In the genomic region with DNA sequence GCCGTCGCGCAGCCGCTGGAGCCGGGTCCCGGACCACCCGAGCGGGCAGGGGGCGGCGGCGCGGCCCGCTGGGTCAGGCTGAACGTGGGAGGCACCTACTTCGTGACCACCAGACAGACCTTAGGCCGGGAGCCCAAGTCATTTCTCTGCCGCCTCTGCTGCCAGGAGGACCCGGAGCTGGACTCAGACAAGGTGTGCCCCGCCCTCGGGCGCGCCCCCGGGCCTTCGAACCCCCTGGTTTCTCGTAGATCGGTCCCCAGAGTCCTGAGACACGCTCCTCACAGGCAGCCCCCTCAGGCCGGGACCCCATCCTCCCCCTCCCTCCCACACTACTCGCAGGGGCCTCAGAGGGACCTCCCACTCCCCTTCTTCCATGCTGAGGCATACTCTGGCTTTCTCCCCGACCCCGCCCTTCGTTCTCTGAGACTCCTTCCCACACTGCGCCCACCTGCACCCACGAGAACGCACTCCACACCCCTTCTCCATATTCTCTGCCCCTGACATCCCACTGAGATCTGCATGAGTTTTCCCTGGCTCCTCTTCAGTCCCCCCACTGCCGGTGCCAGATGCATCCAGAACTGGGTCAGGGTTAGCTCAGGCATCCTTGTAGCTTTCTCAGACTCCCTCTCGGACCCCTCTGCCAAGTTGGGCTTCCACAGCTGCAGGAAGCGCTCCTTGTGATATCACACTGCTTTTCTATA, we compare ENCODE assay signal across 8 cellular contexts. TPM values are rescaled to one million over a fixed set of nuclear protein-coding genes. Genes with fewer than 3 reads are reported as not detected.
DNase-seq lines count a peak whose midpoint lies in the region; ATAC-seq and TF ChIP-seq lines count a peak whose summit lies in the region.

No MANE protein-coding gene starts in this region.

- ATAC-seq in GM19023 (IDR thresholded peaks at IDR 0.05; ENCODE audit: unreplicated experiment) (peak; percentile 6), HG03565 (IDR thresholded peaks at IDR 0.05; ENCODE audit: unreplicated experiment) (peak; percentile 11)

- peak; percentile 50 for DNase-seq in activated T-cell treated with anti-CD3 and anti-CD28 coated beads, Interleukin-2, amount 50 U/mL, for 1 hour
- DNase-seq in fibroblast of pulmonary artery (ENCODE audit: low read depth) (no peak), occipital lobe (lab: John Stamatoyannopoulos, UW) (peak; percentile 16), GM19240 (ENCODE audit: insufficient read length, low spot score) (no peak)
- DNase-seq in central memory CD4-positive, alpha-beta T cell: no peak

- H3K4me3 ChIP-seq in fibroblast of pulmonary artery (replicated peaks; ENCODE audit: low read depth, low read length): peak overlapping the region; percentile 96

- H3K27ac ChIP-seq in 22Rv1: peak overlapping the region; percentile 85

- TF ChIP-seq CTCF in 22Rv1 (IDR thresholded peaks at IDR 0.05) (no peak), fibroblast of pulmonary artery (IDR thresholded peaks at IDR 0.05; ENCODE audit: low read length, missing control alignments) (no peak)

RNA-seq across cellular contexts. Expression of gene KCTD2, which starts 0.5 kb away (rescaled TPM):
- 30.4 TPM for total RNA-seq in occipital lobe

RNA-seq across cellular contexts. Expression of gene ATP5PD, which starts 0.8 kb away (rescaled TPM):
- 100 TPM for total RNA-seq in occipital lobe

RNA-seq across cellular contexts. Expression of gene MRPL58, which starts 35.1 kb away (rescaled TPM):
- 8.0 TPM for total RNA-seq in occipital lobe

RNA-seq across cellular contexts. Expression of gene SLC16A5, which starts 40.2 kb away (rescaled TPM):
- total RNA-seq in occipital lobe: 1.4 TPM

Comparison
In these comparisons a context has a peak if more than half of its experiments do, and no peak if none do; other contexts are left out.
1. DNase-seq: peak in activated T-cell treated with anti-CD3 and anti-CD28 coated beads, Interleukin-2, amount 50 U/mL, for 1 hour (single experiment) and occipital lobe (single experiment); none in fibroblast of pulmonary artery (single experiment), GM19240 (single experiment) and central memory CD4-positive, alpha-beta T cell (single experiment).